26 cellular contexts compared by ENCODE assay signal in the genomic region with DNA sequence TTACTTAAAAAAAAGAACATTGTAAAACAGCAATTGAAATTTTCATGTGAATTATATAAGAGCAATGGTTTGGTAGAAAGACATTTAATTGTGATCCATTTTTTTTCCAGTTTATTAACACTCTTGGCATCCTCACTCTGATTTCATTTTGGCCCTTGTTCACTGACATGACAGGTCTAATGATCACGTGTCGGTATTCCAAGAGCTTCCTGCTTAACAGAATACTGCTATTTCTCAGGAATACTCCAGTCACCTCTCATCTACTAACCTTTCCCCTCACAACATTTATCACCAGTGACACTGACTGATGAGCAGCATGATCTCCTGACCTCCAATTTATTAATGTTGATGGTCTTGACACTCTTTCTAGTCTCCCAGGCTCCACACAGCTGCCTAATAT.
"Had no signal": no experiment of that assay in that cellular context is flagged by ENCODE, and none has a peak within 500 bp of the region (broad histone marks: within the 10 kb centered on the region; RNA-seq: fewer than 3 reads in every experiment).

No MANE protein-coding gene starts in this region.

- H3K27ac ChIP-seq: neural progenitor cell, ovary, parathyroid adenoma, prostate gland, right lobe of liver, sigmoid colon, stomach, thoracic aorta, thyroid gland, tibial nerve, upper lobe of left lung, vagina had no signal

- ATAC-seq: naive thymus-derived CD4-positive, alpha-beta T cell; natural killer cell; right cardiac atrium; right lobe of liver; stimulated activated effector memory CD8-positive, alpha-beta T cell treated with anti-CD3 and anti-CD28 coated beads, Interleukin-12 subunit alpha, Interleukin-12 subunit beta, amount 100 ng/mL, for 72 hours; stimulated activated naive B cell treated with anti-CD40 and anti-IgM and Interleukin-4, amounts not matched to agents 10 μg/mL and 1 μg/mL and 100 μg/mL, for 72 hours had no signal

- H3K9me3 ChIP-seq: ovary, prostate gland, right lobe of liver, sigmoid colon, stomach, thoracic aorta, thyroid gland, tibial nerve, upper lobe of left lung, vagina had no signal

- H3K27me3 ChIP-seq: neural progenitor cell, ovary, right lobe of liver, sigmoid colon, stomach, thyroid gland, tibial nerve, upper lobe of left lung, vagina had no signal

- H3K36me3 ChIP-seq: neural progenitor cell, ovary, prostate gland, right lobe of liver, sigmoid colon, stomach, thoracic aorta, thyroid gland, tibial nerve, upper lobe of left lung, vagina had no signal

- H3K4me2 ChIP-seq: neural progenitor cell had no signal

- H2AFZ ChIP-seq: neural progenitor cell, parathyroid adenoma had no signal

- DNase-seq: naive thymus-derived CD4-positive, alpha-beta T cell; natural killer cell; occipital lobe; ovary; posterior cingulate gyrus; right cardiac atrium; right lobe of liver; sigmoid colon; small intestine; stimulated activated CD4-positive, alpha-beta T cell treated with anti-CD3 and anti-CD28 coated beads, Interleukin-15, amount 100 ng/mL, for 24 hours; stimulated activated CD4-positive, alpha-beta T cell treated with anti-CD3 and anti-CD28 coated beads, Interleukin-2, amount 100 ng/mL, for 24 hours; stimulated activated CD4-positive, alpha-beta T cell treated with anti-CD3 and anti-CD28 coated beads, Interleukin-2, amount 100 ng/mL, for 48 hours; stimulated activated CD4-positive, alpha-beta T cell treated with anti-CD3 and anti-CD28 coated beads, Interleukin-4, amount 100 ng/mL, for 24 hours; stimulated activated naive B cell treated with anti-CD40 and anti-IgM and Interleukin-4, amounts not matched to agents 10 μg/mL and 1 μg/mL and 100 μg/mL, for 72 hours; stimulated activated naive CD4-positive, alpha-beta T cell treated with Interleukin-2 at 50 U/mL for 16 hours; stomach; thyroid gland; trophoblast cell; upper lobe of left lung had no signal

- H3K9ac ChIP-seq: neural progenitor cell, parathyroid adenoma had no signal

- H3K79me2 ChIP-seq: parathyroid adenoma had no signal

- H3K4me3 ChIP-seq: neural progenitor cell, ovary, prostate gland, right lobe of liver, sigmoid colon, stomach, thoracic aorta, thyroid gland, tibial nerve, upper lobe of left lung, vagina had no signal
